In the genomic region with DNA sequence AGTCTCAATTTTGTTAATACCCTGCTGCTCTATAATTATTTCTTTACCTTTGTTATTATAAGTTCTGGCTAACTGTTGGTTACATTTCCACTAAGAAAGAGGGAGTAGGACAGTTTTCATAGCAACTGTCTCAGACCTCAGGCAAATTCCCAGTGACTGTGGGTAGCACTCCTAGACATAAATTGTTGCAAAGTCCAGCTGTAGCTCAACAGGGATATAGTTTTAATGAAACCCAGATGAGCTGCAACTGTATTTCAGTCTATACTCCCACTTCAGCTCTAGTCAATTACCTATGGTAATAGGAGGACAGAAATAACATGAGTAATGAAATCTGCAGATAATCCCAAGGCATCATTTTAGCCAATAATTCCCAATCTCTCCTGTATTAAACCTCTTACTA, we compare ENCODE assay signal across 16 cellular contexts.
"Had no signal": no experiment of that assay in that cellular context is flagged by ENCODE, and none has a peak within 500 bp of the region (broad histone marks: within the 10 kb centered on the region; RNA-seq: fewer than 3 reads in every experiment).

No MANE protein-coding gene starts in this region.

- H3K27ac Mint-ChIP-seq: endodermal cell; immature natural killer cell; naive thymus-derived CD8-positive, alpha-beta T cell; progenitor cell of endocrine pancreas had no signal

- H3K4me3 Mint-ChIP-seq: endodermal cell; immature natural killer cell; naive thymus-derived CD8-positive, alpha-beta T cell; neural crest cell had no signal

- ATAC-seq: foreskin keratinocyte; naive thymus-derived CD8-positive, alpha-beta T cell; pancreas; right cardiac atrium had no signal

- H3K4me1 ChIP-seq: colonic mucosa, pancreas had no signal

- DNase-seq: colonic mucosa; effector CD4-positive, alpha-beta T cell; endodermal cell; erythroblast; foreskin keratinocyte; immature natural killer cell; naive thymus-derived CD8-positive, alpha-beta T cell; nucleus accumbens; pancreas; right cardiac atrium; small intestine; stimulated activated CD4-positive, alpha-beta T cell treated with anti-CD3 and anti-CD28 coated beads, Interleukin-12 subunit alpha, Interleukin-12 subunit beta, amount 100 ng/mL, for 4 hours; stimulated activated naive CD4-positive, alpha-beta T cell treated with Interleukin-2 at 50 U/mL for 16 hours; trophoblast cell had no signal

- H3K9me3 Mint-ChIP-seq: endodermal cell; naive thymus-derived CD8-positive, alpha-beta T cell; neural crest cell had no signal

- H3K4me1 Mint-ChIP-seq: endodermal cell; immature natural killer cell; naive thymus-derived CD8-positive, alpha-beta T cell; neural crest cell had no signal

- H3K27me3 ChIP-seq: colonic mucosa, foreskin keratinocyte, pancreas had no signal

- H3K4me3 ChIP-seq: colonic mucosa, pancreas had no signal

- H3K27ac ChIP-seq: colonic mucosa, foreskin keratinocyte, pancreas had no signal

- H3K36me3 ChIP-seq: colonic mucosa, pancreas had no signal

- H3K36me3 Mint-ChIP-seq: immature natural killer cell; naive thymus-derived CD8-positive, alpha-beta T cell had no signal

- H3K9me3 ChIP-seq: colonic mucosa, pancreas had no signal

- H3K27me3 Mint-ChIP-seq: progenitor cell of endocrine pancreas had no signal
